Comparison of ENCODE assay signal across 8 cellular contexts in the genomic region with DNA sequence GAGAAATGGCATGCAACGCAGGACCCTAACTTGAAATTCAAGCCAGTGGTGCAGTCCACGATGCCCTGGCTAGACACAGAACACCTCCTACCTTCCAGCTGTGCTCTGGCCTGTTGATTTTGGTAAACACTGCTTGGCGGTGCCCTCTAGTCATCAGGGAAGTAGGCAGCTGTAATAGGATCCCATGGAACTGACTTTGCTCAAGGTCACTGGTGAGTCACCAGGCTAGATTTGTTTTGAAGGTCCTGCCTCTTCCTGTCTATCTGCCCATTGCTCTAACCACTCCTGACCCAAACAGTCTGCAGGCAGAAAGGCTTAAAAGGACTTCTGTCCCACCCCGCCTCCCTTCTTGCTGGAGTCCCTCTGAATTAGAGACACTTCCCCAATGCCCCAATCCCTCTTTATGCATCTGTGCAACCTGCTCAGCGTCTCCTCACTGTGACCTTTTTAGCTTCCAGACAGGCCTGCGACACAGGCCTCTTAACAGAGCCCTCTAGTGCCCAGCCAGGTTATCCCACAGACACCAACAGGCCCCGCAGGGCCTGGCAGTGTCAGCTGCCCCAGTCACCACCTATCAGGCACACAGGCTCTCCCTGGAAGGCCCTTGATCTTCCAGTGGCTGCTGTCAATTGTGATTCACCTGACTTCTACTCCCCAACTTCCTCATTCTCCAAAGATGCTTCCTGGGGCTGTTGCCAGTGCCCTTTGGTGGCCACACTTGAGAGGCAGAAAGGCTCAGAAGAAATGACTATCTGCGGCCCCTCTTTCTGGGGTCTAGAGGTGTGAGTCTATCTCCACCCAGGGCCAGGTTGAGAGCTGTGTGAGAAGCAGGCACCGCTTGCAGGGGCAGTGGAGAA. TPM values are rescaled to one million over a fixed set of nuclear protein-coding genes. Genes with fewer than 3 reads are reported as not detected.
DNase-seq lines count a peak whose midpoint lies in the region; ATAC-seq and TF ChIP-seq lines count a peak whose summit lies in the region.

No MANE protein-coding gene starts in this region.

- peak; percentile 37 for ATAC-seq in GM18909 (IDR thresholded peaks at IDR 0.05; ENCODE audit: poor library complexity, unreplicated experiment)

- peaks cover 27% of the 10 kb centered on the region for H3K4me1 Mint-ChIP-seq in type B pancreatic cell (ENCODE audit: unreplicated experiment)

- H3K36me3 ChIP-seq in muscle layer of colon (ENCODE audit: insufficient read depth, low read length), result peaks cover 25% of the 10 kb centered on the region

- H3K4me3 ChIP-seq in epithelial cell of esophagus (ENCODE audit: low read length) (no peak overlapping the region), muscle layer of colon (ENCODE audit: low read depth in 1 of 2, low read length in 2 of 2) (peak overlapping the region; percentile 15 to 26)

- DNase-seq in AG09319 (ENCODE audit: extremely low read depth, low read depth) (peak; percentile 80), NCI-H1694 treated with DMSO at 0.1 percent for 48 hours (lab: John Stamatoyannopoulos, UW) (peak; percentile 5), epithelial cell of esophagus (ENCODE audit: low read depth) (peak; percentile 87), type B pancreatic cell (ENCODE audit: extremely low spot score, unreplicated experiment) (no peak), OCI-M2 (lab: John Stamatoyannopoulos, UW; ENCODE audit: unreplicated experiment) (no peak)

- peak overlapping the region; percentile 53 for H3K9ac ChIP-seq in muscle layer of colon (ENCODE audit: low read length)

- TF ChIP-seq CTCF in AG09319 (IDR thresholded peaks at IDR 0.05; ENCODE audit: low read depth, low read length) (peak; percentile 49), VCaP (conservative IDR thresholded peaks at IDR 0.05) (peak; percentile 77), epithelial cell of esophagus (IDR thresholded peaks at IDR 0.05; ENCODE audit: insufficient read depth, low read depth, low read length, missing control alignments) (peak; percentile 17), type B pancreatic cell (conservative IDR thresholded peaks at IDR 0.05) (peak; percentile 56)

- H3K27me3 ChIP-seq in muscle layer of colon (ENCODE audit: control insufficient read depth in 1 of 2, insufficient read depth in 2 of 2, low read length in 2 of 2), result no peaks in the 10 kb centered on the region

- H3K4me1 ChIP-seq in muscle layer of colon (ENCODE audit: insufficient read depth, low read length), result peaks cover 57% of the 10 kb centered on the region

- no peaks in the 10 kb centered on the region for H3K9me3 Mint-ChIP-seq in type B pancreatic cell

- H3K36me3 Mint-ChIP-seq in type B pancreatic cell, result peaks cover 5% of the 10 kb centered on the region

- H3K27ac Mint-ChIP-seq in type B pancreatic cell, result peak overlapping the region; percentile 96

- H3K27ac ChIP-seq in VCaP (peak overlapping the region; percentile 70), muscle layer of colon (ENCODE audit: low read depth, low read length) (peak overlapping the region; percentile 76)

- H3K9me3 ChIP-seq in muscle layer of colon (ENCODE audit: low read length), result no peaks in the 10 kb centered on the region

- peak overlapping the region; percentile 65 for H3K4me3 Mint-ChIP-seq in type B pancreatic cell

- no peaks in the 10 kb centered on the region for H3K27me3 Mint-ChIP-seq in type B pancreatic cell

RNA-seq across cellular contexts. Expression of a gene that starts 5.2 kb away (rescaled TPM):
- 40.5 and 58.3 TPM in 2 replicates for total RNA-seq in type B pancreatic cell (ENCODE audit: low replicate concordance)

RNA-seq across cellular contexts. Expression of a gene that starts 5.4 kb away (rescaled TPM):
- total RNA-seq in type B pancreatic cell (ENCODE audit: low replicate concordance), result 68.9 and 69.7 TPM in 2 replicates

RNA-seq across cellular contexts. Expression of a gene that starts 44.7 kb away (rescaled TPM):
- 136 and 184 TPM in 2 replicates for total RNA-seq in type B pancreatic cell (ENCODE audit: low replicate concordance)

RNA-seq across cellular contexts. Expression of a gene that starts 52.0 kb away (rescaled TPM):
- total RNA-seq in type B pancreatic cell (ENCODE audit: low replicate concordance), result 133 and 146 TPM in 2 replicates

Comparison
In these comparisons a context has a peak if more than half of its experiments do, and no peak if none do; other contexts are left out.
1. DNase-seq: peak in AG09319 (single experiment), NCI-H1694 treated with DMSO at 0.1 percent for 48 hours (single experiment) and epithelial cell of esophagus (single experiment); none in type B pancreatic cell (single experiment) and OCI-M2 (single experiment).
2. CTCF ChIP-seq: peak in every context shown above with its lines; median percentile 77 in VCaP; 56 in type B pancreatic cell; 49 in AG09319; 17 in epithelial cell of esophagus.